Comparison of ENCODE assay signal across 16 cellular contexts in the genomic region with DNA sequence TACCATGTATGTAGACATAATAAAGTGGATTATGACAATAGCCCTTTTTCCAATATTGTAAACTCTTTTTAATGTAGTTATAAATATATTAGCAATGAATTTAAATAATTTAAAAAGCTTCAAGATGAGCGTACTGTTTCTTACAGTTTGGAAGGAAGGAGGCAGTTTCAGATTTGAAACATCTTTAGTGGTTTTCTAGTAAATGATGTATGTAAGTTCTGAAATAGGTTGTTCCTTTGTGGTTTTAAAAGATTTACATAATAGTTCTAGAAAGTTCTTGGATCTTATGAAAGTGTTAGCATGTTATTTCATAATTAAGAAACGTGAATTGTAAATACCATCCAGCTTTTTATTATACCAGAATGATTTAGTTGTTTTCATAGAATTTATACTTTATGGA. TPM values are rescaled to one million over a fixed set of nuclear protein-coding genes. Genes with fewer than 3 reads are reported as not detected.
A peak's percentile ranks its signal among the peaks of the same experiment; 100 is the strongest.
DNase-seq lines count a peak whose midpoint lies in the region; ATAC-seq and TF ChIP-seq lines count a peak whose summit lies in the region.
"Had no signal": no experiment of that assay in that cellular context is flagged by ENCODE, and none has a peak within 500 bp of the region (broad histone marks: within the 10 kb centered on the region; RNA-seq: fewer than 3 reads in every experiment).

No MANE protein-coding gene starts in this region.

- peaks cover 9% of the 10 kb centered on the region for H3K79me2 ChIP-seq in SK-N-SH (ENCODE audit: insufficient read depth)

- 94% methylated on average over 2 of the region's 2 CpGs for WGBS in SK-N-SH (ENCODE audit: low lambda C conversion rate)

- peaks cover 9% of the 10 kb centered on the region for H3F3A ChIP-seq in SK-N-SH (replicated peaks; ENCODE audit: insufficient read depth)

- no peak for TF ChIP-seq POLR2A in GM18505 (IDR thresholded peaks at IDR 0.05; ENCODE audit: borderline replicate concordance, extremely low read depth, insufficient read depth, insufficient read length)

- no peak for TF ChIP-seq CTCF in SK-N-SH (IDR thresholded peaks at IDR 0.05)

- H2AFZ ChIP-seq in SK-N-SH (ENCODE audit: low read depth) = no peak overlapping the region

- POLR2A ChIA-PET in SK-N-SH (lab: Yijun Ruan, JAX) = no interaction called here

- no peak overlapping the region for H3K4me3 ChIP-seq in SK-N-SH (ENCODE audit: low read depth in 2 of 2, low read length in 1 of 2)
- H3K4me3 ChIP-seq: upper lobe of right lung had no signal

- no peak for TF ChIP-seq RAD21 in SK-N-SH (IDR thresholded peaks at IDR 0.05; ENCODE audit: low read length)

- H3K4me2 ChIP-seq in SK-N-SH = no peak overlapping the region

- no peak overlapping the region for H3K27ac ChIP-seq in SK-N-SH (ENCODE audit: low read depth in 2 of 2, low read length in 1 of 2)
- H3K27ac ChIP-seq: upper lobe of right lung had no signal

- DNase-seq in NCI-H1930 (lab: John Stamatoyannopoulos, UW) (no peak), mesenteric fat pad (ENCODE audit: low spot score) (no peak), SK-N-SH (no peak)
- DNase-seq in activated CD4-positive, alpha-beta T cell treated with anti-CD3 and anti-CD28 coated beads, Interleukin-2, amount 50 U/mL, for 48 hours = no peak
- DNase-seq: activated CD4-positive, alpha-beta T cell treated with anti-CD3 and anti-CD28 coated beads for 1 hour; DMS53; KG1; NCI-H1417; retina; stimulated activated CD8-positive, alpha-beta memory T cell treated with anti-CD3 and anti-CD28 coated beads, Interleukin-4, amount 100 ng/mL, for 48 hours; upper lobe of right lung had no signal

- no peaks in the 10 kb centered on the region for H3K9me3 ChIP-seq in SK-N-SH
- H3K9me3 ChIP-seq: upper lobe of right lung had no signal

- peak; percentile 56 for ATAC-seq in GM18505 (IDR thresholded peaks at IDR 0.05; ENCODE audit: unreplicated experiment)
- peak; percentile 53 for ATAC-seq in GM19372 (IDR thresholded peaks at IDR 0.05; ENCODE audit: low read depth, unreplicated experiment)
- ATAC-seq in HG02759 (IDR thresholded peaks at IDR 0.05; ENCODE audit: unreplicated experiment) = peak; percentile 53
- ATAC-seq in HG03439 (IDR thresholded peaks at IDR 0.05; ENCODE audit: unreplicated experiment) = peak; percentile 56
- ATAC-seq: Panc1, upper lobe of right lung had no signal

- H4K20me1 ChIP-seq in SK-N-SH (ENCODE audit: insufficient read depth) = no peaks in the 10 kb centered on the region

- no peaks in the 10 kb centered on the region for H3K27me3 ChIP-seq in SK-N-SH (ENCODE audit: insufficient read depth)
- H3K27me3 ChIP-seq: upper lobe of right lung had no signal

- CTCF ChIA-PET in SK-N-SH (lab: Yijun Ruan, JAX) = no interaction called here

- no peaks in the 10 kb centered on the region for H3K4me1 ChIP-seq in SK-N-SH (ENCODE audit: control insufficient read depth in 1 of 2, insufficient read depth in 2 of 2, low read depth in 1 of 2, low read length in 1 of 2)
- H3K4me1 ChIP-seq: upper lobe of right lung had no signal

- peaks cover 79 to 85% of the 10 kb centered on the region in 2 experiments for H3K36me3 ChIP-seq in SK-N-SH (replicated peaks in 1 of 2; ENCODE audit: control insufficient read depth in 1 of 2, insufficient read depth in 2 of 2, low read length in 1 of 2)

- H3K9ac ChIP-seq in SK-N-SH = no peak overlapping the region

- no peak for TF ChIP-seq EP300 in SK-N-SH (IDR thresholded peaks at IDR 0.05; ENCODE audit: borderline replicate concordance in 1 of 2, low read depth in 1 of 2, low read length in 1 of 2)

- no peaks in the 10 kb centered on the region for H3K9me2 ChIP-seq in SK-N-SH

TF ChIP-seq in SK-N-SH, 30 proteins besides CTCF, POLR2A, EP300 and RAD21:
- no peak for TF ChIP-seq FOSL2 (IDR thresholded peaks at IDR 0.05; ENCODE audit: borderline replicate concordance, low read depth)
- no peak for TF ChIP-seq USF2 (IDR thresholded peaks at IDR 0.05; ENCODE audit: borderline replicate concordance, low read depth, low read length)
- no peak for TF ChIP-seq JUND (IDR thresholded peaks at IDR 0.05)
- no peak for TF ChIP-seq MXI1 (IDR thresholded peaks at IDR 0.05; ENCODE audit: low read depth, low read length)
- TF ChIP-seq MEF2A (IDR thresholded peaks at IDR 0.05; ENCODE audit: borderline replicate concordance, low read depth) = no peak
- no peak for TF ChIP-seq TAF1 (IDR thresholded peaks at IDR 0.05; ENCODE audit: borderline replicate concordance, low read depth, low read length)
- TF ChIP-seq EZH2phosphoT487 (IDR thresholded peaks at IDR 0.05; ENCODE audit: borderline replicate concordance, low read depth) = no peak
- TF ChIP-seq, protein P1, sequence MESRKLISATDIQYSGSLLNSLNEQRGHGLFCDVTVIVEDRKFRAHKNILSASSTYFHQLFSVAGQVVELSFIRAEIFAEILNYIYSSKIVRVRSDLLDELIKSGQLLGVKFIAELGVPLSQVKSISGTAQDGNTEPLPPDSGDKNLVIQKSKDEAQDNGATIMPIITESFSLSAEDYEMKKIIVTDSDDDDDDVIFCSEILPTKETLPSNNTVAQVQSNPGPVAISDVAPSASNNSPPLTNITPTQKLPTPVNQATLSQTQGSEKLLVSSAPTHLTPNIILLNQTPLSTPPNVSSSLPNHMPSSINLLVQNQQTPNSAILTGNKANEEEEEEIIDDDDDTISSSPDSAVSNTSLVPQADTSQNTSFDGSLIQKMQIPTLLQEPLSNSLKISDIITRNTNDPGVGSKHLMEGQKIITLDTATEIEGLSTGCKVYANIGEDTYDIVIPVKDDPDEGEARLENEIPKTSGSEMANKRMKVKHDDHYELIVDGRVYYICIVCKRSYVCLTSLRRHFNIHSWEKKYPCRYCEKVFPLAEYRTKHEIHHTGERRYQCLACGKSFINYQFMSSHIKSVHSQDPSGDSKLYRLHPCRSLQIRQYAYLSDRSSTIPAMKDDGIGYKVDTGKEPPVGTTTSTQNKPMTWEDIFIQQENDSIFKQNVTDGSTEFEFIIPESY (IDR thresholded peaks at IDR 0.05; ENCODE audit: borderline replicate concordance, low read depth) = no peak
- TF ChIP-seq TEAD4 (IDR thresholded peaks at IDR 0.05; ENCODE audit: borderline replicate concordance, insufficient read depth) = no peak
- no peak for TF ChIP-seq YY1 (IDR thresholded peaks at IDR 0.05; ENCODE audit: low read depth)
- no peak for TF ChIP-seq RCOR1 (IDR thresholded peaks at IDR 0.05; ENCODE audit: low read length)
- TF ChIP-seq SMC3 (IDR thresholded peaks at IDR 0.05; ENCODE audit: low read depth, low read length) = no peak
- TF ChIP-seq MAX (IDR thresholded peaks at IDR 0.05; ENCODE audit: low read depth) = no peak
- no peak for TF ChIP-seq ELF1 (IDR thresholded peaks at IDR 0.05)
- no peak for TF ChIP-seq NRF1 (IDR thresholded peaks at IDR 0.05; ENCODE audit: low read depth, low read length)
- no peak for TF ChIP-seq GATA2 (CRISPR knock-in tag; IDR thresholded peaks at IDR 0.05)

RNA-seq across cellular contexts. Expression of gene DNAJC19, which starts 16.0 kb away (rescaled TPM):
- 37.4 TPM for total RNA-seq in mesenteric fat pad
- 35.6 and 56.7 TPM in 2 replicates for polyA plus RNA-seq in SK-N-SH (2012; rRNA removed)
- 41.3 and 50.6 TPM in 2 replicates for polyA plus RNA-seq in SK-N-SH (2012; cell fraction: cytosol; rRNA removed)
- 21.1 and 23.1 TPM in 2 replicates for polyA plus RNA-seq in SK-N-SH (2012; cell fraction: nucleus; rRNA removed)
